Comparison of ENCODE assay signal across 15 cellular contexts in the genomic region with DNA sequence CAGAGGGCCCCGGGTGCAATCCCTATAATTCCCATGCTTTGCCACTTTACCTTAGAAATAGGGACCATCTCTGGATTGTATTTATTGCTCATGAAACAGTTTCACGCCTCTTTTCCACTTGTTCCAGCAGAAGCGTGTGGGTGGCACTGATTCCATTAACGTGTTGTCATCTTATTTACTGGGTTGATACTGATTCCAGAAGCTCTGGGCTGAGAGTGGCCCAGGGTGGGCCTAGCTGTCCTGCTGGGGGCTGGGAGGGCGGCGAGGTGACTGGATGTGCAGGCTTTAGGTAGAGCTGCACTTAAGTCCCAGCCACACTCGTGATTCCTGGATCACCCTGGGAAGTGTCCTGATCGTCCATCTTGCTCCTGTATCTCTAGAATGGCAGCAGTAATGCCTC.
A peak's percentile ranks its signal among the peaks of the same experiment; 100 is the strongest.
DNase-seq lines count a peak whose midpoint lies in the region; ATAC-seq and TF ChIP-seq lines count a peak whose summit lies in the region.
"Had no signal": no experiment of that assay in that cellular context is flagged by ENCODE, and none has a peak within 500 bp of the region (broad histone marks: within the 10 kb centered on the region; RNA-seq: fewer than 3 reads in every experiment).

No MANE protein-coding gene starts in this region.

- no peak overlapping the region for H3K4me3 Mint-ChIP-seq in osteocyte (ENCODE audit: unreplicated experiment)
- H3K4me3 Mint-ChIP-seq in T-helper 2 cell treated with Interferon-gamma antibody and Interleukin-4, amounts not matched to agents 5 μg/mL and 100 μg/mL, for 36 hours = no peak overlapping the region
- H3K4me3 Mint-ChIP-seq: CD4-positive, CD25-positive, alpha-beta regulatory T cell; CD8-positive, alpha-beta T cell; H9 had no signal

- H3K27ac Mint-ChIP-seq in osteocyte (ENCODE audit: unreplicated experiment) = no peak overlapping the region
- H3K27ac Mint-ChIP-seq in T-helper 2 cell treated with Interferon-gamma antibody and Interleukin-4, amounts not matched to agents 5 μg/mL and 100 μg/mL, for 36 hours = no peak overlapping the region
- H3K27ac Mint-ChIP-seq: CD4-positive, CD25-positive, alpha-beta regulatory T cell; CD8-positive, alpha-beta T cell had no signal

- no peaks in the 10 kb centered on the region for H3K4me1 Mint-ChIP-seq in osteocyte (ENCODE audit: unreplicated experiment)
- H3K4me1 Mint-ChIP-seq in T-helper 2 cell treated with Interferon-gamma antibody and Interleukin-4, amounts not matched to agents 5 μg/mL and 100 μg/mL, for 36 hours (ENCODE audit: low read depth) = no peaks in the 10 kb centered on the region
- H3K4me1 Mint-ChIP-seq: CD4-positive, CD25-positive, alpha-beta regulatory T cell had no signal

- H3K36me3 ChIP-seq in H7 (replicated peaks; ENCODE audit: control insufficient read depth, insufficient read depth, low read length) = no peaks in the 10 kb centered on the region; the same call in 1 of the 2 replicates
- H3K36me3 ChIP-seq in colonic mucosa = no peaks in the 10 kb centered on the region

- ATAC-seq in GM19467 (IDR thresholded peaks at IDR 0.05; ENCODE audit: unreplicated experiment) (no peak), HG03378 (IDR thresholded peaks at IDR 0.05; ENCODE audit: unreplicated experiment) (no peak)
- ATAC-seq: CD8-positive, alpha-beta T cell; HCT116 had no signal

- no peaks in the 10 kb centered on the region for H3K4me1 ChIP-seq in colonic mucosa
- H3K4me1 ChIP-seq: Caco-2 had no signal

- TF ChIP-seq CTCF in colonic mucosa (IDR thresholded peaks at IDR 0.05) (no peak), osteocyte (IDR thresholded peaks at IDR 0.05) (no peak)

- no peaks in the 10 kb centered on the region for H3K9me3 ChIP-seq in colonic mucosa

- no peak overlapping the region for H3K9ac ChIP-seq in colonic mucosa (ENCODE audit: low read depth in 2 of 2, low read length in 2 of 2)
- H3K9ac ChIP-seq: GM23248 had no signal

- H3K27ac ChIP-seq in colonic mucosa = no peak overlapping the region
- H3K27ac ChIP-seq: GM23248 had no signal

- no peaks in the 10 kb centered on the region for H3K36me3 Mint-ChIP-seq in osteocyte (ENCODE audit: unreplicated experiment)
- no peaks in the 10 kb centered on the region for H3K36me3 Mint-ChIP-seq in T-helper 2 cell treated with Interferon-gamma antibody and Interleukin-4, amounts not matched to agents 5 μg/mL and 100 μg/mL, for 36 hours (ENCODE audit: low read depth)
- H3K36me3 Mint-ChIP-seq: CD4-positive, CD25-positive, alpha-beta regulatory T cell; CD8-positive, alpha-beta T cell had no signal

- peak; percentile 19 for DNase-seq in H7
- DNase-seq in colonic mucosa = peak; percentile 2
- peak; percentile 63 for DNase-seq in osteocyte (ENCODE audit: extremely low spot score, unreplicated experiment)
- no peak for DNase-seq in T-helper 2 cell treated with Interferon-gamma antibody and Interleukin-4, amounts not matched to agents 5 μg/mL and 100 μg/mL, for 36 hours (ENCODE audit: low spot score)
- DNase-seq: C1 segment of cervical spinal cord; Caco-2; CD4-positive, CD25-positive, alpha-beta regulatory T cell; DMS153; DND-41; GM23248; H9 had no signal

- H3K4me3 ChIP-seq in H7 (ENCODE audit: insufficient read depth, low read depth, low read length) (no peak overlapping the region), colonic mucosa (no peak overlapping the region)
- H3K4me3 ChIP-seq: GM23248 had no signal

- no peaks in the 10 kb centered on the region for H3K9me3 Mint-ChIP-seq in osteocyte (ENCODE audit: unreplicated experiment)
- no peaks in the 10 kb centered on the region for H3K9me3 Mint-ChIP-seq in T-helper 2 cell treated with Interferon-gamma antibody and Interleukin-4, amounts not matched to agents 5 μg/mL and 100 μg/mL, for 36 hours
- H3K9me3 Mint-ChIP-seq: CD8-positive, alpha-beta T cell; H9 had no signal

- H3K27me3 ChIP-seq in H7 (ENCODE audit: control insufficient read depth, insufficient read depth, low read length) = no peaks in the 10 kb centered on the region
- no peaks in the 10 kb centered on the region for H3K27me3 ChIP-seq in colonic mucosa

- H3K27me3 Mint-ChIP-seq in osteocyte (ENCODE audit: unreplicated experiment) = peaks cover 9% of the 10 kb centered on the region
- no peaks in the 10 kb centered on the region for H3K27me3 Mint-ChIP-seq in T-helper 2 cell treated with Interferon-gamma antibody and Interleukin-4, amounts not matched to agents 5 μg/mL and 100 μg/mL, for 36 hours (ENCODE audit: low read depth)
- H3K27me3 Mint-ChIP-seq: CD4-positive, CD25-positive, alpha-beta regulatory T cell had no signal

- intact Hi-C loops in colonic mucosa (cut with DNase I) = no loop called here
